In the genomic region with DNA sequence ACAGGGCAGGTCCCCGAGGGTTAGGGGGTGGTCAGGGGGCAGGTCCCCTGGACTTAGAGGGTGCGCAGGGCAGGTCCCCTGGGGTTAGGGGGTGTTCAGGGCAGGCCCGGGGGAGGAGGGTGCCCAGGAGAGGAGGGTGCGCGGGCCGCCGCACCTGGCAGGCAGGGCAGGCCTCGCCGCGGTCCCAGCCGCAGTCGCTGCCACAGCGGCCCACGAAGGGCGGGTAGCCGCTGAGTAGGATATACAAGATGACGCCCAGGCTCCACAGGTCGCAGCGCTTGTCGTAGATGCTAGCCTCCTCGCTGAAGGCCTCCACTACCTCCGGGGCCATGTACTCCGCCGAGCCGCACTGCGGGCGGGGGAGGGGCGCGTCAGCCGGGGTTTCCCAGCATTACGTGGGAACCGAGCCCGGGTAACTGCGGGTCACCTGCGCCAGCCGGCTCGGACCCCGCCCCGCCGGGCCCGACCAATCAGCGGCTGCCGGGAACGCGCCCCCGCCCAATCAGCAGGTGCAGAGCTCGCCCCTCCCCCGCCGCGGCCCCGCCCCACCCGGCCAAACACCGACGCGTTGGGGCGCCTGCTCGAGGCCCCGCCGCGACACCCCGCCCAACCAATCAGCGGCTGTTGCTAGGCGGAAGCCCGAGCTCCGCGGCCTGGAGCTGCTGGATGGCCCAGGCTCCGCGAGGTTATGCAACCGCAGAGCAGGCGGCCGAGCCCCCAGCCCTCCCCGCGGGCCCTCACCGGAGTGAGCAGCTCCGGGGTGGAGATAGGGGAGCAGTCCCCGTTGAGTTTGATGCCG, we compare ENCODE assay signal across 1 cellular context.
TF ChIP-seq lines count a peak whose summit lies in the region.

No MANE protein-coding gene starts in this region.

TF ChIP-seq in K562, 482 proteins besides CTCF, POLR2A, EP300 and RAD21 (continued from another document and continues in another):
- TF ChIP-seq ZNF444 (CRISPR knock-in tag; IDR thresholded peaks at IDR 0.05) (no peak), ZFX (CRISPR knock-in tag; IDR thresholded peaks at IDR 0.05) (peak; percentile 88), XRCC3 (IDR thresholded peaks at IDR 0.05) (no peak), SMARCA4 (IDR thresholded peaks at IDR 0.05) (no peak), SMAD1 (IDR thresholded peaks at IDR 0.05; ENCODE audit: low read depth, low read length, partially characterized antibody) (peak; percentile 90), IRF2 (CRISPR knock-in tag; IDR thresholded peaks at IDR 0.05) (no peak), TAF7 (tag; IDR thresholded peaks at IDR 0.05) (no peak), POLR2H (tag; IDR thresholded peaks at IDR 0.05; ENCODE audit: low read depth) (no peak), ZC3H4 (CRISPR knock-in tag; IDR thresholded peaks at IDR 0.05; ENCODE audit: borderline replicate concordance) (no peak; the same call in 1 of the 2 replicates), ZNF134 (CRISPR knock-in tag; conservative IDR thresholded peaks at IDR 0.05) (no peak), GTF2F1 (IDR thresholded peaks at IDR 0.05; ENCODE audit: low read depth, low read length) (peak; percentile 92; the same call in 1 of the 2 replicates), KLF13 (tag; IDR thresholded peaks at IDR 0.05; ENCODE audit: borderline replicate concordance, low read depth) (no peak), ZNF695 (CRISPR knock-in tag; IDR thresholded peaks at IDR 0.05) (no peak), RFX1 (IDR thresholded peaks at IDR 0.05) (no peak), JUNB (CRISPR knock-in tag; conservative IDR thresholded peaks at IDR 0.05) (no peak), FIP1L1 (IDR thresholded peaks at IDR 0.05; ENCODE audit: low read depth, low read length, poor library complexity, severe bottlenecking) (no peak), HSF4 (CRISPR knock-in tag; IDR thresholded peaks at IDR 0.05; ENCODE audit: borderline replicate concordance) (no peak), SMARCA5 (IDR thresholded peaks at IDR 0.05) (no peak), SMAD3 (CRISPR knock-in tag; conservative IDR thresholded peaks at IDR 0.05) (0 out of 2 replicates have a peak, but pooled peaks have one; percentile 31), SNIP1 (IDR thresholded peaks at IDR 0.05; ENCODE audit: low read depth) (no peak), ZC3H8 (IDR thresholded peaks at IDR 0.05) (no peak), ZNF232 (CRISPR knock-in tag; IDR thresholded peaks at IDR 0.05) (no peak), KLF10 (CRISPR knock-in tag; IDR thresholded peaks at IDR 0.05) (no peak), MCM5 (IDR thresholded peaks at IDR 0.05; ENCODE audit: low read depth) (no peak), SP2 (IDR thresholded peaks at IDR 0.05; ENCODE audit: extremely low read depth, low read depth, low read length, poor library complexity, severe bottlenecking) (peak; percentile 33), KDM4B (IDR thresholded peaks at IDR 0.05; ENCODE audit: borderline replicate concordance in 2 of 2, low read depth in 1 of 2) (no peak), MYNN (IDR thresholded peaks at IDR 0.05) (no peak; the same call in 1 of the 2 replicates), MYNN (CRISPR knock-in tag; IDR thresholded peaks at IDR 0.05) (no peak), CTBP1 (IDR thresholded peaks at IDR 0.05; ENCODE audit: borderline replicate concordance) (no peak), NR2C1 (IDR thresholded peaks at IDR 0.05) (no peak), NR2C1 (tag; IDR thresholded peaks at IDR 0.05) (no peak), POLR3G (IDR thresholded peaks at IDR 0.05; ENCODE audit: extremely low read depth, insufficient read length, insufficient replicate concordance) (no peak), EP400 (IDR thresholded peaks at IDR 0.05) (peak; percentile 84)
- TF ChIP-seq, protein P1, sequence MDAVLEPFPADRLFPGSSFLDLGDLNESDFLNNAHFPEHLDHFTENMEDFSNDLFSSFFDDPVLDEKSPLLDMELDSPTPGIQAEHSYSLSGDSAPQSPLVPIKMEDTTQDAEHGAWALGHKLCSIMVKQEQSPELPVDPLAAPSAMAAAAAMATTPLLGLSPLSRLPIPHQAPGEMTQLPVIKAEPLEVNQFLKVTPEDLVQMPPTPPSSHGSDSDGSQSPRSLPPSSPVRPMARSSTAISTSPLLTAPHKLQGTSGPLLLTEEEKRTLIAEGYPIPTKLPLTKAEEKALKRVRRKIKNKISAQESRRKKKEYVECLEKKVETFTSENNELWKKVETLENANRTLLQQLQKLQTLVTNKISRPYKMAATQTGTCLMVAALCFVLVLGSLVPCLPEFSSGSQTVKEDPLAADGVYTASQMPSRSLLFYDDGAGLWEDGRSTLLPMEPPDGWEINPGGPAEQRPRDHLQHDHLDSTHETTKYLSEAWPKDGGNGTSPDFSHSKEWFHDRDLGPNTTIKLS (IDR thresholded peaks at IDR 0.05; ENCODE audit: borderline replicate concordance, low read depth) = no peak
- TF ChIP-seq, protein P2, sequence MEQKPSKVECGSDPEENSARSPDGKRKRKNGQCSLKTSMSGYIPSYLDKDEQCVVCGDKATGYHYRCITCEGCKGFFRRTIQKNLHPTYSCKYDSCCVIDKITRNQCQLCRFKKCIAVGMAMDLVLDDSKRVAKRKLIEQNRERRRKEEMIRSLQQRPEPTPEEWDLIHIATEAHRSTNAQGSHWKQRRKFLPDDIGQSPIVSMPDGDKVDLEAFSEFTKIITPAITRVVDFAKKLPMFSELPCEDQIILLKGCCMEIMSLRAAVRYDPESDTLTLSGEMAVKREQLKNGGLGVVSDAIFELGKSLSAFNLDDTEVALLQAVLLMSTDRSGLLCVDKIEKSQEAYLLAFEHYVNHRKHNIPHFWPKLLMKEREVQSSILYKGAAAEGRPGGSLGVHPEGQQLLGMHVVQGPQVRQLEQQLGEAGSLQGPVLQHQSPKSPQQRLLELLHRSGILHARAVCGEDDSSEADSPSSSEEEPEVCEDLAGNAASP (IDR thresholded peaks at IDR 0.05) = no peak
- TF ChIP-seq, protein P3, sequence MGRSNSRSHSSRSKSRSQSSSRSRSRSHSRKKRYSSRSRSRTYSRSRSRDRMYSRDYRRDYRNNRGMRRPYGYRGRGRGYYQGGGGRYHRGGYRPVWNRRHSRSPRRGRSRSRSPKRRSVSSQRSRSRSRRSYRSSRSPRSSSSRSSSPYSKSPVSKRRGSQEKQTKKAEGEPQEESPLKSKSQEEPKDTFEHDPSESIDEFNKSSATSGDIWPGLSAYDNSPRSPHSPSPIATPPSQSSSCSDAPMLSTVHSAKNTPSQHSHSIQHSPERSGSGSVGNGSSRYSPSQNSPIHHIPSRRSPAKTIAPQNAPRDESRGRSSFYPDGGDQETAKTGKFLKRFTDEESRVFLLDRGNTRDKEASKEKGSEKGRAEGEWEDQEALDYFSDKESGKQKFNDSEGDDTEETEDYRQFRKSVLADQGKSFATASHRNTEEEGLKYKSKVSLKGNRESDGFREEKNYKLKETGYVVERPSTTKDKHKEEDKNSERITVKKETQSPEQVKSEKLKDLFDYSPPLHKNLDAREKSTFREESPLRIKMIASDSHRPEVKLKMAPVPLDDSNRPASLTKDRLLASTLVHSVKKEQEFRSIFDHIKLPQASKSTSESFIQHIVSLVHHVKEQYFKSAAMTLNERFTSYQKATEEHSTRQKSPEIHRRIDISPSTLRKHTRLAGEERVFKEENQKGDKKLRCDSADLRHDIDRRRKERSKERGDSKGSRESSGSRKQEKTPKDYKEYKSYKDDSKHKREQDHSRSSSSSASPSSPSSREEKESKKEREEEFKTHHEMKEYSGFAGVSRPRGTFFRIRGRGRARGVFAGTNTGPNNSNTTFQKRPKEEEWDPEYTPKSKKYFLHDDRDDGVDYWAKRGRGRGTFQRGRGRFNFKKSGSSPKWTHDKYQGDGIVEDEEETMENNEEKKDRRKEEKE (IDR thresholded peaks at IDR 0.05; ENCODE audit: borderline replicate concordance in 1 of 2, control insufficient read depth in 1 of 2, low read depth in 2 of 2, low read length in 1 of 2) = no peak
- TF ChIP-seq, protein P4, sequence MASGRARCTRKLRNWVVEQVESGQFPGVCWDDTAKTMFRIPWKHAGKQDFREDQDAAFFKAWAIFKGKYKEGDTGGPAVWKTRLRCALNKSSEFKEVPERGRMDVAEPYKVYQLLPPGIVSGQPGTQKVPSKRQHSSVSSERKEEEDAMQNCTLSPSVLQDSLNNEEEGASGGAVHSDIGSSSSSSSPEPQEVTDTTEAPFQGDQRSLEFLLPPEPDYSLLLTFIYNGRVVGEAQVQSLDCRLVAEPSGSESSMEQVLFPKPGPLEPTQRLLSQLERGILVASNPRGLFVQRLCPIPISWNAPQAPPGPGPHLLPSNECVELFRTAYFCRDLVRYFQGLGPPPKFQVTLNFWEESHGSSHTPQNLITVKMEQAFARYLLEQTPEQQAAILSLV (tag; IDR thresholded peaks at IDR 0.05) = no peak
- TF ChIP-seq, protein P5, sequence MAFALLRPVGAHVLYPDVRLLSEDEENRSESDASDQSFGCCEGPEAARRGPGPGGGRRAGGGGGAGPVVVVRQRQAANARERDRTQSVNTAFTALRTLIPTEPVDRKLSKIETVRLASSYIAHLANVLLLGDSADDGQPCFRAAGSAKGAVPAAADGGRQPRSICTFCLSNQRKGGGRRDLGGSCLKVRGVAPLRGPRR (CRISPR knock-in tag; IDR thresholded peaks at IDR 0.05) = no peak
- TF ChIP-seq, protein P6, sequence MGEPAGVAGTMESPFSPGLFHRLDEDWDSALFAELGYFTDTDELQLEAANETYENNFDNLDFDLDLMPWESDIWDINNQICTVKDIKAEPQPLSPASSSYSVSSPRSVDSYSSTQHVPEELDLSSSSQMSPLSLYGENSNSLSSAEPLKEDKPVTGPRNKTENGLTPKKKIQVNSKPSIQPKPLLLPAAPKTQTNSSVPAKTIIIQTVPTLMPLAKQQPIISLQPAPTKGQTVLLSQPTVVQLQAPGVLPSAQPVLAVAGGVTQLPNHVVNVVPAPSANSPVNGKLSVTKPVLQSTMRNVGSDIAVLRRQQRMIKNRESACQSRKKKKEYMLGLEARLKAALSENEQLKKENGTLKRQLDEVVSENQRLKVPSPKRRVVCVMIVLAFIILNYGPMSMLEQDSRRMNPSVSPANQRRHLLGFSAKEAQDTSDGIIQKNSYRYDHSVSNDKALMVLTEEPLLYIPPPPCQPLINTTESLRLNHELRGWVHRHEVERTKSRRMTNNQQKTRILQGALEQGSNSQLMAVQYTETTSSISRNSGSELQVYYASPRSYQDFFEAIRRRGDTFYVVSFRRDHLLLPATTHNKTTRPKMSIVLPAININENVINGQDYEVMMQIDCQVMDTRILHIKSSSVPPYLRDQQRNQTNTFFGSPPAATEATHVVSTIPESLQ (CRISPR knock-in tag; IDR thresholded peaks at IDR 0.05) = no peak
- TF ChIP-seq, protein P7, sequence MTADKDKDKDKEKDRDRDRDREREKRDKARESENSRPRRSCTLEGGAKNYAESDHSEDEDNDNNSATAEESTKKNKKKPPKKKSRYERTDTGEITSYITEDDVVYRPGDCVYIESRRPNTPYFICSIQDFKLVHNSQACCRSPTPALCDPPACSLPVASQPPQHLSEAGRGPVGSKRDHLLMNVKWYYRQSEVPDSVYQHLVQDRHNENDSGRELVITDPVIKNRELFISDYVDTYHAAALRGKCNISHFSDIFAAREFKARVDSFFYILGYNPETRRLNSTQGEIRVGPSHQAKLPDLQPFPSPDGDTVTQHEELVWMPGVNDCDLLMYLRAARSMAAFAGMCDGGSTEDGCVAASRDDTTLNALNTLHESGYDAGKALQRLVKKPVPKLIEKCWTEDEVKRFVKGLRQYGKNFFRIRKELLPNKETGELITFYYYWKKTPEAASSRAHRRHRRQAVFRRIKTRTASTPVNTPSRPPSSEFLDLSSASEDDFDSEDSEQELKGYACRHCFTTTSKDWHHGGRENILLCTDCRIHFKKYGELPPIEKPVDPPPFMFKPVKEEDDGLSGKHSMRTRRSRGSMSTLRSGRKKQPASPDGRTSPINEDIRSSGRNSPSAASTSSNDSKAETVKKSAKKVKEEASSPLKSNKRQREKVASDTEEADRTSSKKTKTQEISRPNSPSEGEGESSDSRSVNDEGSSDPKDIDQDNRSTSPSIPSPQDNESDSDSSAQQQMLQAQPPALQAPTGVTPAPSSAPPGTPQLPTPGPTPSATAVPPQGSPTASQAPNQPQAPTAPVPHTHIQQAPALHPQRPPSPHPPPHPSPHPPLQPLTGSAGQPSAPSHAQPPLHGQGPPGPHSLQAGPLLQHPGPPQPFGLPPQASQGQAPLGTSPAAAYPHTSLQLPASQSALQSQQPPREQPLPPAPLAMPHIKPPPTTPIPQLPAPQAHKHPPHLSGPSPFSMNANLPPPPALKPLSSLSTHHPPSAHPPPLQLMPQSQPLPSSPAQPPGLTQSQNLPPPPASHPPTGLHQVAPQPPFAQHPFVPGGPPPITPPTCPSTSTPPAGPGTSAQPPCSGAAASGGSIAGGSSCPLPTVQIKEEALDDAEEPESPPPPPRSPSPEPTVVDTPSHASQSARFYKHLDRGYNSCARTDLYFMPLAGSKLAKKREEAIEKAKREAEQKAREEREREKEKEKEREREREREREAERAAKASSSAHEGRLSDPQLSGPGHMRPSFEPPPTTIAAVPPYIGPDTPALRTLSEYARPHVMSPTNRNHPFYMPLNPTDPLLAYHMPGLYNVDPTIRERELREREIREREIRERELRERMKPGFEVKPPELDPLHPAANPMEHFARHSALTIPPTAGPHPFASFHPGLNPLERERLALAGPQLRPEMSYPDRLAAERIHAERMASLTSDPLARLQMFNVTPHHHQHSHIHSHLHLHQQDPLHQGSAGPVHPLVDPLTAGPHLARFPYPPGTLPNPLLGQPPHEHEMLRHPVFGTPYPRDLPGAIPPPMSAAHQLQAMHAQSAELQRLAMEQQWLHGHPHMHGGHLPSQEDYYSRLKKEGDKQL (CRISPR knock-in tag; IDR thresholded peaks at IDR 0.05; ENCODE audit: borderline replicate concordance) = no peak
- TF ChIP-seq, protein P8, sequence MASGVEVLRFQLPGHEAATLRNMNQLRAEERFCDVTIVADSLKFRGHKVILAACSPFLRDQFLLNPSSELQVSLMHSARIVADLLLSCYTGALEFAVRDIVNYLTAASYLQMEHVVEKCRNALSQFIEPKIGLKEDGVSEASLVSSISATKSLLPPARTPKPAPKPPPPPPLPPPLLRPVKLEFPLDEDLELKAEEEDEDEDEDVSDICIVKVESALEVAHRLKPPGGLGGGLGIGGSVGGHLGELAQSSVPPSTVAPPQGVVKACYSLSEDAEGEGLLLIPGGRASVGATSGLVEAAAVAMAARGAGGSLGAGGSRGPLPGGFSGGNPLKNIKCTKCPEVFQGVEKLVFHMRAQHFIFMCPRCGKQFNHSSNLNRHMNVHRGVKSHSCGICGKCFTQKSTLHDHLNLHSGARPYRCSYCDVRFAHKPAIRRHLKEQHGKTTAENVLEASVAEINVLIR (CRISPR knock-in tag; IDR thresholded peaks at IDR 0.05) = peak; percentile 12; the same call in 1 of the 2 replicates
